In the genomic region with DNA sequence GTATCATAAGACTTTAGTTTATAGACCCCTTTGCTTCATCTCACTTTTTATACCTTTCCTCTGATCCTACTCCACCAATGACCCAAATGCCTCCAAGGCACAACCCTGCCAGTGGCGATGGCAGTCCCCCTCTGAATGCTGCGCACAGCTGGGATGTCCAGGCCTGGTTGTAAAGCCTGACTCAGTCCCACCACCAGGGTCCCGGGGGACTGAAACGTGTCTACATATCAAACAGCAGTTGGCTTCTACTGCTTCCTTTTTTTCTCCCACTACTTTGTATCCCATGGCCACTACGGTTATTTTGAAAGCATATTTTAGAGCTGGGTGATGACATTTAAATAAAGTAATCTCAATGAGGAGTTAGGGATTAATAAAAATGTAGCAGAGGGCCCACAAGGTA, we compare ENCODE assay signal across 1 cellular context.
TF ChIP-seq lines count a peak whose summit lies in the region.

No MANE protein-coding gene starts in this region.

TF ChIP-seq in GM23338, 12 proteins besides CTCF, POLR2A, EP300 and RAD21 (continued from another document):
- TF ChIP-seq, protein P1, sequence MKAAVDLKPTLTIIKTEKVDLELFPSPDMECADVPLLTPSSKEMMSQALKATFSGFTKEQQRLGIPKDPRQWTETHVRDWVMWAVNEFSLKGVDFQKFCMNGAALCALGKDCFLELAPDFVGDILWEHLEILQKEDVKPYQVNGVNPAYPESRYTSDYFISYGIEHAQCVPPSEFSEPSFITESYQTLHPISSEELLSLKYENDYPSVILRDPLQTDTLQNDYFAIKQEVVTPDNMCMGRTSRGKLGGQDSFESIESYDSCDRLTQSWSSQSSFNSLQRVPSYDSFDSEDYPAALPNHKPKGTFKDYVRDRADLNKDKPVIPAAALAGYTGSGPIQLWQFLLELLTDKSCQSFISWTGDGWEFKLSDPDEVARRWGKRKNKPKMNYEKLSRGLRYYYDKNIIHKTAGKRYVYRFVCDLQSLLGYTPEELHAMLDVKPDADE (IDR thresholded peaks at IDR 0.05) = no peak
- TF ChIP-seq EZH2 (IDR thresholded peaks at IDR 0.05; ENCODE audit: low read depth, unreplicated experiment) (no peak), POLR2AphosphoS5 (IDR thresholded peaks at IDR 0.05; ENCODE audit: low read depth) (no peak), ZNF331 (CRISPR knock-in tag; IDR thresholded peaks at IDR 0.05; ENCODE audit: low read depth) (no peak), CREB1 (CRISPR knock-in tag; IDR thresholded peaks at IDR 0.05; ENCODE audit: low read depth) (no peak), STAT1 (IDR thresholded peaks at IDR 0.05; ENCODE audit: unreplicated experiment) (no peak), NANOG (IDR thresholded peaks at IDR 0.05; ENCODE audit: borderline replicate concordance) (no peak)
- TF ChIP-seq, protein P2, sequence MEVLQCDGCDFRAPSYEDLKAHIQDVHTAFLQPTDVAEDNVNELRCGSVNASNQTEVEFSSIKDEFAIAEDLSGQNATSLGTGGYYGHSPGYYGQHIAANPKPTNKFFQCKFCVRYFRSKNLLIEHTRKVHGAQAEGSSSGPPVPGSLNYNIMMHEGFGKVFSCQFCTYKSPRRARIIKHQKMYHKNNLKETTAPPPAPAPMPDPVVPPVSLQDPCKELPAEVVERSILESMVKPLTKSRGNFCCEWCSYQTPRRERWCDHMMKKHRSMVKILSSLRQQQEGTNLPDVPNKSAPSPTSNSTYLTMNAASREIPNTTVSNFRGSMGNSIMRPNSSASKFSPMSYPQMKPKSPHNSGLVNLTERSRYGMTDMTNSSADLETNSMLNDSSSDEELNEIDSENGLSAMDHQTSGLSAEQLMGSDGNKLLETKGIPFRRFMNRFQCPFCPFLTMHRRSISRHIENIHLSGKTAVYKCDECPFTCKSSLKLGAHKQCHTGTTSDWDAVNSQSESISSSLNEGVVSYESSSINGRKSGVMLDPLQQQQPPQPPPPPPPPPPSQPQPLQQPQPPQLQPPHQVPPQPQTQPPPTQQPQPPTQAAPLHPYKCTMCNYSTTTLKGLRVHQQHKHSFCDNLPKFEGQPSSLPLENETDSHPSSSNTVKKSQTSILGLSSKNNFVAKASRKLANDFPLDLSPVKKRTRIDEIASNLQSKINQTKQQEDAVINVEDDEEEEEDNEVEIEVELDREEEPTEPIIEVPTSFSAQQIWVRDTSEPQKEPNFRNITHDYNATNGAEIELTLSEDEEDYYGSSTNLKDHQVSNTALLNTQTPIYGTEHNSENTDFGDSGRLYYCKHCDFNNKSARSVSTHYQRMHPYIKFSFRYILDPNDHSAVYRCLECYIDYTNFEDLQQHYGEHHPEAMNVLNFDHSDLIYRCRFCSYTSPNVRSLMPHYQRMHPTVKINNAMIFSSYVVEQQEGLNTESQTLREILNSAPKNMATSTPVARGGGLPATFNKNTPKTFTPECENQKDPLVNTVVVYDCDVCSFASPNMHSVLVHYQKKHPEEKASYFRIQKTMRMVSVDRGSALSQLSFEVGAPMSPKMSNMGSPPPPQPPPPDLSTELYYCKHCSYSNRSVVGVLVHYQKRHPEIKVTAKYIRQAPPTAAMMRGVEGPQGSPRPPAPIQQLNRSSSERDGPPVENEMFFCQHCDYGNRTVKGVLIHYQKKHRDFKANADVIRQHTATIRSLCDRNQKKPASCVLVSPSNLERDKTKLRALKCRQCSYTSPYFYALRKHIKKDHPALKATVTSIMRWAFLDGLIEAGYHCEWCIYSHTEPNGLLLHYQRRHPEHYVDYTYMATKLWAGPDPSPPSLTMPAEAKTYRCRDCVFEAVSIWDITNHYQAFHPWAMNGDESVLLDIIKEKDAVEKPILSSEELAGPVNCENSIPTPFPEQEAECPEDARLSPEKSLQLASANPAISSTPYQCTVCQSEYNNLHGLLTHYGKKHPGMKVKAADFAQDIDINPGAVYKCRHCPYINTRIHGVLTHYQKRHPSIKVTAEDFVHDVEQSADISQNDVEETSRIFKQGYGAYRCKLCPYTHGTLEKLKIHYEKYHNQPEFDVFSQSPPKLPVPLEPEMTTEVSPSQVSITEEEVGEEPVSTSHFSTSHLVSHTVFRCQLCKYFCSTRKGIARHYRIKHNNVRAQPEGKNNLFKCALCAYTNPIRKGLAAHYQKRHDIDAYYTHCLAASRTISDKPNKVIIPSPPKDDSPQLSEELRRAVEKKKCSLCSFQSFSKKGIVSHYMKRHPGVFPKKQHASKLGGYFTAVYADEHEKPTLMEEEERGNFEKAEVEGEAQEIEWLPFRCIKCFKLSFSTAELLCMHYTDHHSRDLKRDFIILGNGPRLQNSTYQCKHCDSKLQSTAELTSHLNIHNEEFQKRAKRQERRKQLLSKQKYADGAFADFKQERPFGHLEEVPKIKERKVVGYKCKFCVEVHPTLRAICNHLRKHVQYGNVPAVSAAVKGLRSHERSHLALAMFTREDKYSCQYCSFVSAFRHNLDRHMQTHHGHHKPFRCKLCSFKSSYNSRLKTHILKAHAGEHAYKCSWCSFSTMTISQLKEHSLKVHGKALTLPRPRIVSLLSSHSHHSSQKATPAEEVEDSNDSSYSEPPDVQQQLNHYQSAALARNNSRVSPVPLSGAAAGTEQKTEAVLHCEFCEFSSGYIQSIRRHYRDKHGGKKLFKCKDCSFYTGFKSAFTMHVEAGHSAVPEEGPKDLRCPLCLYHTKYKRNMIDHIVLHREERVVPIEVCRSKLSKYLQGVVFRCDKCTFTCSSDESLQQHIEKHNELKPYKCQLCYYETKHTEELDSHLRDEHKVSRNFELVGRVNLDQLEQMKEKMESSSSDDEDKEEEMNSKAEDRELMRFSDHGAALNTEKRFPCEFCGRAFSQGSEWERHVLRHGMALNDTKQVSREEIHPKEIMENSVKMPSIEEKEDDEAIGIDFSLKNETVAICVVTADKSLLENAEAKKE (CRISPR knock-in tag; IDR thresholded peaks at IDR 0.05) = no peak
